Comparison of ENCODE assay signal across 23 cellular contexts in genomic region chr5:137602721-137603273, GRCh38.
"Had no signal": no experiment of that assay in that cellular context is flagged by ENCODE, and none has a peak within 500 bp of the region (broad histone marks: within the 10 kb centered on the region; RNA-seq: fewer than 3 reads in every experiment).

No MANE protein-coding gene starts in this region.

- H3K4me3 ChIP-seq: colonic mucosa, dorsolateral prefrontal cortex, esophagus squamous epithelium, gastrocnemius medialis, heart right ventricle, left lung, lower lobe of right lung, mucosa of descending colon had no signal

- H3K36me3 ChIP-seq: colonic mucosa, esophagus squamous epithelium, gastrocnemius medialis, heart right ventricle, left lung, lower lobe of right lung had no signal

- DNase-seq: colonic mucosa; dermis blood vessel endothelial cell; dorsolateral prefrontal cortex; effector CD8-positive, alpha-beta T cell; effector memory CD8-positive, alpha-beta T cell; endodermal cell; erythroblast; esophagus squamous epithelium; foreskin fibroblast; foreskin melanocyte; gastrocnemius medialis; glutamatergic neuron; heart right ventricle; hippocampal formation; left cardiac atrium; left lung; left ventricle myocardium superior; lower lobe of right lung; mesenchymal stem cell; mucosa of descending colon; naive B cell had no signal

- H3K9me3 ChIP-seq: colonic mucosa, esophagus squamous epithelium, gastrocnemius medialis, heart right ventricle, left lung, lower lobe of right lung, mucosa of descending colon had no signal

- H3K4me1 ChIP-seq: colonic mucosa, esophagus squamous epithelium, gastrocnemius medialis, heart right ventricle, left lung, lower lobe of right lung had no signal

- ATAC-seq: effector memory CD8-positive, alpha-beta T cell; esophagus mucosa; gastrocnemius medialis; heart right ventricle; left cardiac atrium; left lung; left ventricle myocardium superior; lower lobe of right lung; mucosa of descending colon had no signal

- H3K27me3 ChIP-seq: colonic mucosa, dorsolateral prefrontal cortex had no signal

- H3K27ac ChIP-seq: colonic mucosa, dorsolateral prefrontal cortex, epithelial cell of prostate, esophagus squamous epithelium, gastrocnemius medialis, heart right ventricle, left lung, lower lobe of right lung had no signal
